ENCODE assay signal across 1 cellular context in the genomic region with DNA sequence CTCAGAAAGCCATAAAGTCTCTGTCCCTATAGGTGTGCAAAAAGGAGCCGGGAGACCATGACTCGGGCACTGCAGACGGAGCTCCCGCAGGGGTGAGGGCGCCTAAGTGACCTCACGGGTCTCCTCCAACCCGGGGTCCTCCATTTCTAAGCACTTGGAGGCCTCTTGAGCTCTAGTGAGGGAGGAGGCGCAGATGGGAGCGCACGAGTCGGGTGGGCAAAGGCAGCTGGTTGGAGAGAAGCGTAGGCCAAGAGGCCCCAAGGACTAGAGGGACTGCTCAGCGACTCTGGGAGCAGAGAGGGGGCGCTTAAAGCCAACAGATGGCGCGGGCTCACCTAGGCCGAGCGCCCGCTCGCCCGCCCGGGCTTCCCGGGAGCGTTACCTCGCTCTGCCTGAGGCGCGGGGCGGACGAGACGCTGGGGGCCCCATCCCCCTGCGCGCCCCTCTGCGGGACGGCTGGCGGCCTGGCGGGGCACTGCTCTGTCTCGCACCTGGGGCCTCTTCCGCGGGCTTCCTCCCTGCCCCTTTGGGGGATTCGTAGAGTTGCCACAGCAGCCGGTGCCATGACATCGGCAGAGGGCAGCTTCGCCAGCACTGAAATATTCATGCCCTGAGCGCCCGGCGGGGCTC.
TF ChIP-seq lines count a peak whose summit lies in the region.

No MANE protein-coding gene starts in this region.

TF ChIP-seq in HEK293, 187 proteins besides CTCF, POLR2A, EP300 and RAD21 (continued from another document):
- TF ChIP-seq, protein P1, sequence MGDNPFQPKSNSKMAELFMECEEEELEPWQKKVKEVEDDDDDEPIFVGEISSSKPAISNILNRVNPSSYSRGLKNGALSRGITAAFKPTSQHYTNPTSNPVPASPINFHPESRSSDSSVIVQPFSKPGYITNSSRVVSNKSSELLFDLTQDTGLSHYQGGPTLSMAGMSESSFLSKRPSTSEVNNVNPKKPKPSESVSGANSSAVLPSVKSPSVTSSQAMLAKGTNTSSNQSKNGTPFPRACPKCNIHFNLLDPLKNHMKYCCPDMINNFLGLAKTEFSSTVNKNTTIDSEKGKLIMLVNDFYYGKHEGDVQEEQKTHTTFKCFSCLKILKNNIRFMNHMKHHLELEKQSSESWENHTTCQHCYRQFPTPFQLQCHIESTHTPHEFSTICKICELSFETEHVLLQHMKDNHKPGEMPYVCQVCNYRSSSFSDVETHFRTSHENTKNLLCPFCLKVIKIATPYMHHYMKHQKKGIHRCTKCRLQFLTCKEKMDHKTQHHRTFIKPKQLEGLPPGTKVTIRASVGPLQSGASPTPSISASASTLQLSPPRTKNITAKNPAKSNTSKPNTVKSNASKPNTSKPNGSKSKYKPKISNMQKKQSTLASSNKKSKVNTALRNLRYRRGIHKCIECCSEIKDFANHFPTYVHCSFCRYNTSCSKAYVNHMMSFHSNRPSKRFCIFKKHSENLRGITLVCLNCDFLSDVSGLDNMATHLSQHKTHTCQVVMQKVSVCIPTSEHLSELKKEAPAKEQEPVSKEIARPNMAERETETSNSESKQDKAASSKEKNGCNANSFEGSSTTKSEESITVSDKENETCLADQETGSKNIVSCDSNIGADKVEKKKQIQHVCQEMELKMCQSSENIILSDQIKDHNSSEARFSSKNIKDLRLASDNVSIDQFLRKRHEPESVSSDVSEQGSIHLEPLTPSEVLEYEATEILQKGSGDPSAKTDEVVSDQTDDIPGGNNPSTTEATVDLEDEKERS (tag by site-specific recombination; IDR thresholded peaks at IDR 0.05), result no peak
- TF ChIP-seq, protein P2, sequence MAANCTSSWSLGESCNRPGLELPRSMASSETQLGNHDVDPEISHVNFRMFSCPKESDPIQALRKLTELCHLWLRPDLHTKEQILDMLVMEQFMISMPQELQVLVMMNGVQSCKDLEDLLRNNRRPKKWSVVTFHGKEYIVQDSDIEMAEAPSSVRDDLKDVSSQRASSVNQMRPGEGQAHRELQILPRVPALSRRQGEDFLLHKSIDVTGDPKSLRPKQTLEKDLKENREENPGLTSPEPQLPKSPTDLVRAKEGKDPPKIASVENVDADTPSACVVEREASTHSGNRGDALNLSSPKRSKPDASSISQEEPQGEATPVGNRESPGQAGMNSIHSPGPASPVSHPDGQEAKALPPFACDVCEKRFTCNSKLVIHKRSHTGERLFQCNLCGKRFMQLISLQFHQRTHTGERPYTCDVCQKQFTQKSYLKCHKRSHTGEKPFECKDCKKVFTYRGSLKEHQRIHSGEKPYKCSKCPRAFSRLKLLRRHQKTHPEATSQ (tag by site-specific recombination; IDR thresholded peaks at IDR 0.05), result 0 out of 2 replicates have a peak, but pooled peaks have one; percentile 24
- TF ChIP-seq GLI4 (tag by site-specific recombination; IDR thresholded peaks at IDR 0.05) (no peak), ZNF670 (tag by site-specific recombination; IDR thresholded peaks at IDR 0.05; ENCODE audit: low read depth) (no peak), ZNF138 (tag by site-specific recombination; IDR thresholded peaks at IDR 0.05; ENCODE audit: borderline replicate concordance) (no peak), ZEB2 (tag by site-specific recombination; IDR thresholded peaks at IDR 0.05) (peak; percentile 12; the same call in 1 of the 2 replicates), ZNF558 (tag by site-specific recombination; IDR thresholded peaks at IDR 0.05) (no peak), ZNF473 (tag by site-specific recombination; IDR thresholded peaks at IDR 0.05) (no peak), OVOL3 (tag by site-specific recombination; IDR thresholded peaks at IDR 0.05) (no peak), ZNF610 (tag by site-specific recombination; IDR thresholded peaks at IDR 0.05; ENCODE audit: borderline replicate concordance) (no peak), ZNF792 (tag by site-specific recombination; IDR thresholded peaks at IDR 0.05) (no peak), ZBTB48 (tag by site-specific recombination; IDR thresholded peaks at IDR 0.05) (0 out of 2 replicates have a peak, but pooled peaks have one; percentile 13), ZNF16 (tag by site-specific recombination; IDR thresholded peaks at IDR 0.05; ENCODE audit: low read depth) (no peak), ZNF560 (tag by site-specific recombination; IDR thresholded peaks at IDR 0.05; ENCODE audit: borderline replicate concordance) (no peak), HOXC10 (CRISPR knock-in tag; IDR thresholded peaks at IDR 0.05) (no peak), ZNF169 (tag by site-specific recombination; IDR thresholded peaks at IDR 0.05) (no peak), ZNF202 (tag by site-specific recombination; IDR thresholded peaks at IDR 0.05; ENCODE audit: borderline replicate concordance) (no peak)
- TF ChIP-seq, protein P3, sequence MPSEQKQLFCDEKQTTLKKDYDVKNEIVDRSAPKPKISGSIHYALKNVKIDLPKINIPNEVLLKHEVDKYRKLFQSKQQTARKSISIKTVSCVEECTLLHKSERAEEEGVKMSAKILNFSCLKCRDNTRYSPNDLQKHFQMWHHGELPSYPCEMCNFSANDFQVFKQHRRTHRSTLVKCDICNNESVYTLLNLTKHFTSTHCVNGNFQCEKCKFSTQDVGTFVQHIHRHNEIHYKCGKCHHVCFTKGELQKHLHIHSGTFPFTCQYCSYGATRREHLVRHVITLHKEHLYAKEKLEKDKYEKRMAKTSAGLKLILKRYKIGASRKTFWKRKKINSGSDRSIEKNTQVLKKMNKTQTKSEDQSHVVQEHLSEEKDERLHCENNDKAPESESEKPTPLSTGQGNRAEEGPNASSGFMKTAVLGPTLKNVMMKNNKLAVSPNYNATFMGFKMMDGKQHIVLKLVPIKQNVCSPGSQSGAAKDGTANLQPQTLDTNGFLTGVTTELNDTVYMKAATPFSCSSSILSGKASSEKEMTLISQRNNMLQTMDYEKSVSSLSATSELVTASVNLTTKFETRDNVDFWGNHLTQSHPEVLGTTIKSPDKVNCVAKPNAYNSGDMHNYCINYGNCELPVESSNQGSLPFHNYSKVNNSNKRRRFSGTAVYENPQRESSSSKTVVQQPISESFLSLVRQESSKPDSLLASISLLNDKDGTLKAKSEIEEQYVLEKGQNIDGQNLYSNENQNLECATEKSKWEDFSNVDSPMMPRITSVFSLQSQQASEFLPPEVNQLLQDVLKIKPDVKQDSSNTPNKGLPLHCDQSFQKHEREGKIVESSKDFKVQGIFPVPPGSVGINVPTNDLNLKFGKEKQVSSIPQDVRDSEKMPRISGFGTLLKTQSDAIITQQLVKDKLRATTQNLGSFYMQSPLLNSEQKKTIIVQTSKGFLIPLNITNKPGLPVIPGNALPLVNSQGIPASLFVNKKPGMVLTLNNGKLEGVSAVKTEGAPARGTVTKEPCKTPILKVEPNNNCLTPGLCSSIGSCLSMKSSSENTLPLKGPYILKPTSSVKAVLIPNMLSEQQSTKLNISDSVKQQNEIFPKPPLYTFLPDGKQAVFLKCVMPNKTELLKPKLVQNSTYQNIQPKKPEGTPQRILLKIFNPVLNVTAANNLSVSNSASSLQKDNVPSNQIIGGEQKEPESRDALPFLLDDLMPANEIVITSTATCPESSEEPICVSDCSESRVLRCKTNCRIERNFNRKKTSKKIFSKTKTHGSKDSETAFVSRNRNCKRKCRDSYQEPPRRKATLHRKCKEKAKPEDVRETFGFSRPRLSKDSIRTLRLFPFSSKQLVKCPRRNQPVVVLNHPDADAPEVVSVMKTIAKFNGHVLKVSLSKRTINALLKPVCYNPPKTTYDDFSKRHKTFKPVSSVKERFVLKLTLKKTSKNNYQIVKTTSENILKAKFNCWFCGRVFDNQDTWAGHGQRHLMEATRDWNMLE (tag by site-specific recombination; conservative IDR thresholded peaks at IDR 0.05; ENCODE audit: low read depth), result no peak
- TF ChIP-seq, protein P4, sequence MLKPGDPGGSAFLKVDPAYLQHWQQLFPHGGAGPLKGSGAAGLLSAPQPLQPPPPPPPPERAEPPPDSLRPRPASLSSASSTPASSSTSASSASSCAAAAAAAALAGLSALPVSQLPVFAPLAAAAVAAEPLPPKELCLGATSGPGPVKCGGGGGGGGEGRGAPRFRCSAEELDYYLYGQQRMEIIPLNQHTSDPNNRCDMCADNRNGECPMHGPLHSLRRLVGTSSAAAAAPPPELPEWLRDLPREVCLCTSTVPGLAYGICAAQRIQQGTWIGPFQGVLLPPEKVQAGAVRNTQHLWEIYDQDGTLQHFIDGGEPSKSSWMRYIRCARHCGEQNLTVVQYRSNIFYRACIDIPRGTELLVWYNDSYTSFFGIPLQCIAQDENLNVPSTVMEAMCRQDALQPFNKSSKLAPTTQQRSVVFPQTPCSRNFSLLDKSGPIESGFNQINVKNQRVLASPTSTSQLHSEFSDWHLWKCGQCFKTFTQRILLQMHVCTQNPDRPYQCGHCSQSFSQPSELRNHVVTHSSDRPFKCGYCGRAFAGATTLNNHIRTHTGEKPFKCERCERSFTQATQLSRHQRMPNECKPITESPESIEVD (tag by site-specific recombination; IDR thresholded peaks at IDR 0.05), result no peak
- TF ChIP-seq, protein P5, sequence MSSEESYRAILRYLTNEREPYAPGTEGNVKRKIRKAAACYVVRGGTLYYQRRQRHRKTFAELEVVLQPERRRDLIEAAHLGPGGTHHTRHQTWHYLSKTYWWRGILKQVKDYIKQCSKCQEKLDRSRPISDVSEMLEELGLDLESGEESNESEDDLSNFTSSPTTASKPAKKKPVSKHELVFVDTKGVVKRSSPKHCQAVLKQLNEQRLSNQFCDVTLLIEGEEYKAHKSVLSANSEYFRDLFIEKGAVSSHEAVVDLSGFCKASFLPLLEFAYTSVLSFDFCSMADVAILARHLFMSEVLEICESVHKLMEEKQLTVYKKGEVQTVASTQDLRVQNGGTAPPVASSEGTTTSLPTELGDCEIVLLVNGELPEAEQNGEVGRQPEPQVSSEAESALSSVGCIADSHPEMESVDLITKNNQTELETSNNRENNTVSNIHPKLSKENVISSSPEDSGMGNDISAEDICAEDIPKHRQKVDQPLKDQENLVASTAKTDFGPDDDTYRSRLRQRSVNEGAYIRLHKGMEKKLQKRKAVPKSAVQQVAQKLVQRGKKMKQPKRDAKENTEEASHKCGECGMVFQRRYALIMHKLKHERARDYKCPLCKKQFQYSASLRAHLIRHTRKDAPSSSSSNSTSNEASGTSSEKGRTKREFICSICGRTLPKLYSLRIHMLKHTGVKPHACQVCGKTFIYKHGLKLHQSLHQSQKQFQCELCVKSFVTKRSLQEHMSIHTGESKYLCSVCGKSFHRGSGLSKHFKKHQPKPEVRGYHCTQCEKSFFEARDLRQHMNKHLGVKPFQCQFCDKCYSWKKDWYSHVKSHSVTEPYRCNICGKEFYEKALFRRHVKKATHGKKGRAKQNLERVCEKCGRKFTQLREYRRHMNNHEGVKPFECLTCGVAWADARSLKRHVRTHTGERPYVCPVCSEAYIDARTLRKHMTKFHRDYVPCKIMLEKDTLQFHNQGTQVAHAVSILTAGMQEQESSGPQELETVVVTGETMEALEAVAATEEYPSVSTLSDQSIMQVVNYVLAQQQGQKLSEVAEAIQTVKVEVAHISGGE (tag by site-specific recombination; conservative IDR thresholded peaks at IDR 0.05; ENCODE audit: low read depth), result no peak
